In genomic region chr4:41517121-41517520, GRCh38 we compare ENCODE assay signal across 19 cellular contexts.
"Had no signal": no experiment of that assay in that cellular context is flagged by ENCODE, and none has a peak within 500 bp of the region (broad histone marks: within the 10 kb centered on the region; RNA-seq: fewer than 3 reads in every experiment).

No MANE protein-coding gene starts in this region.

- H3K4me3 ChIP-seq: PC-9, Peyer's patch, SJCRH30 had no signal

- H3K9me3 ChIP-seq: Peyer's patch, SJCRH30 had no signal

- H3K27ac ChIP-seq: PC-9, Peyer's patch, SJCRH30 had no signal

- H3K27me3 ChIP-seq: Peyer's patch, SJCRH30 had no signal

- ATAC-seq: Right ventricle myocardium inferior, SK-N-SH treated with all-trans-retinoic acid at 6 μM for 48 hours had no signal

- H3K4me1 ChIP-seq: Peyer's patch, SJCRH30 had no signal

- H3K36me3 ChIP-seq: Peyer's patch, SJCRH30 had no signal

- DNase-seq: KBM-7; MV-4-11; NCI-H1048; NCI-H1105; NCI-H1417; NCI-H1694 treated with DMSO at 0.1 percent for 48 hours; NCI-H2107; NCI-H2227 treated with DMSO at 0.1 percent for 48 hours; NCI-H524; NCI-H526 treated with DMSO at 0.1 percent for 48 hours; NCI-H748 treated with DMSO at 0.1 percent for 48 hours; NK-92 treated with Interleukin-12 subunit alpha and Interleukin-12 subunit beta, amount 100 ng/mL, for 24 hours; OCI-M1; PC-9; Peyer's patch; SHP77 treated with DMSO at 0.1 percent for 48 hours; SJCRH30 had no signal
